In the genomic region with DNA sequence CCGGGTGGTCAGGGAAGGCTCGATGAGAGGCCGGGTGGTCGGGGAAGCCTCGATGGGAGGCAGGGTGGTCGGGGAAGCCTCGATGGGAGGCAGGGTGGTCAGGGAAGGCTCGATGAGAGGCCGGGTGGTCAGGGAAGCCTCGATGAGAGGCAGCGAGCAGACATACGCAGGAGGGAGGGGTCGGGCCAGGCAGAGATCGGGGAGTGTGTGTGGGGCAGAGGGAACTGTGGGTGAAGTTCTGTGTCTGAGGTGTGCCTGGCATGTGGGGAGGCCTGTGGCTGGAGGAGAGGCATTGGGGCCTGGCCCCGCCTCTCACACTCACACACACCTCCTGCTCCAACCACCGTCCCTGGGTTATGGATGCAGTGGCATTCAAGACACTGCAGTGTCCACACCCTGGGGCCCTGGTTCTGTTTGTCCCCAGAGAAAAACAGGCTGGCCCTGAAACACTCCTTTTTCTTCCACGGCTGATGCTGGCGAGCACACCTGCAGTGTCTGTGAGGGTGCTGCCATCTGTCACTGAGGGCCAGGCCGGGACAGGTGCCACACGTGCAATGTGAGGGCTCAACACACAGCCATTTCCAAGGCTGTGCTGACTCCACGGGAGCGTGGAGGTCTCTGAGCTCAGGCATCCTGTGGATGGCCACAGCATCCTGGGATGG, we compare ENCODE assay signal across 21 cellular contexts. TPM values are rescaled to one million over a fixed set of nuclear protein-coding genes. Genes with fewer than 3 reads are reported as not detected.
A peak's percentile ranks its signal among the peaks of the same experiment; 100 is the strongest.
DNase-seq lines count a peak whose midpoint lies in the region; ATAC-seq, FAIRE-seq and TF ChIP-seq lines count a peak whose summit lies in the region.
"Had no signal": no experiment of that assay in that cellular context is flagged by ENCODE, and none has a peak within 500 bp of the region (broad histone marks: within the 10 kb centered on the region; RNA-seq: fewer than 3 reads in every experiment).

No MANE protein-coding gene starts in this region.

- no peaks in the 10 kb centered on the region for H3K79me1 ChIP-seq in neuronal stem cell (ENCODE audit: low read depth, low read length)

- no peak overlapping the region for H2BK12ac ChIP-seq in neuronal stem cell (ENCODE audit: low read length)

- no peaks in the 10 kb centered on the region for H3K9me3 ChIP-seq in Caco-2
- no peaks in the 10 kb centered on the region for H3K9me3 ChIP-seq in K562 (replicated peaks; ENCODE audit: control insufficient read depth, insufficient read depth, low read depth, low read length)
- H3K9me3 ChIP-seq in neuronal stem cell (replicated peaks in 1 of 2; ENCODE audit: control insufficient read depth in 2 of 2, insufficient read depth in 1 of 2, low read depth in 1 of 2, low read length in 2 of 2) = peaks cover 0 to 9% of the 10 kb centered on the region in 2 donors
- no peaks in the 10 kb centered on the region for H3K9me3 ChIP-seq in Karpas-422 (ENCODE audit: low read length)
- H3K9me3 ChIP-seq: BE2C had no signal

- no peak overlapping the region for H3K4me2 ChIP-seq in K562 (ENCODE audit: insufficient read depth, low read length)
- H3K4me2 ChIP-seq in neuronal stem cell (ENCODE audit: insufficient read depth, low read length, poor library complexity, severe bottlenecking) = no peak overlapping the region
- no peak overlapping the region for H3K4me2 ChIP-seq in Karpas-422 (ENCODE audit: low read depth, low read length, poor library complexity, severe bottlenecking)

- H3K36me3 Mint-ChIP-seq in Caco-2 (ENCODE audit: insufficient read depth, unreplicated experiment) = no peaks in the 10 kb centered on the region

- peak overlapping the region; percentile 97 for H2AK5ac ChIP-seq in neuronal stem cell (ENCODE audit: low read depth, low read length)

- H3K4me1 Mint-ChIP-seq in Caco-2 (ENCODE audit: low read depth, unreplicated experiment) = peaks cover 34% of the 10 kb centered on the region

- DNase-seq in Caco-2 (no peak), HTR-8/SVneo (ENCODE audit: insufficient read length, low spot score) (no peak), K562 (ENCODE audit: extremely low read depth in 1 of 4, low spot score in 3 of 4) (peak in 1 of 4 experiments; percentile 3), neuronal stem cell (ENCODE audit: low spot score) (no peak), GM20000 (ENCODE audit: low spot score) (no peak), D341Med (ENCODE audit: low spot score) (no peak), Karpas-422 (no peak)
- DNase-seq: BE2C, DMS79, KG1, NCI-H1092, NCI-H1930, NCI-H345, NCI-H82 had no signal

- H2BK15ac ChIP-seq in neuronal stem cell (ENCODE audit: low read length) = peak overlapping the region; percentile 74

- H3K27me3 ChIP-seq in Caco-2 (replicated peaks; ENCODE audit: control insufficient read depth, insufficient read depth, low read length) (no peaks in the 10 kb centered on the region), K562 (ENCODE audit: control insufficient read depth in 2 of 2, insufficient read depth in 2 of 2, low read length in 2 of 2) (peaks cover 33 to 45% of the 10 kb centered on the region in 2 experiments), neuronal stem cell (ENCODE audit: control insufficient read depth in 3 of 3, insufficient read depth in 3 of 3, low read depth in 1 of 3, low read length in 3 of 3) (no peaks in the 10 kb centered on the region), Karpas-422 (ENCODE audit: low read length) (no peaks in the 10 kb centered on the region)

- H3K4me1 ChIP-seq in Caco-2 (peaks cover 21% of the 10 kb centered on the region), K562 (replicated peaks in 1 of 2; ENCODE audit: control insufficient read depth in 2 of 2, insufficient read depth in 2 of 2, low read length in 2 of 2) (no peaks in the 10 kb centered on the region), neuronal stem cell (ENCODE audit: control insufficient read depth in 2 of 2, insufficient read depth in 1 of 2, low read depth in 1 of 2, low read length in 2 of 2) (peaks cover 26% of the 10 kb centered on the region in 2 donors), Karpas-422 (ENCODE audit: low read length) (no peaks in the 10 kb centered on the region)
- H3K4me1 ChIP-seq: BE2C had no signal

- peaks cover 10% of the 10 kb centered on the region for H3K9me3 Mint-ChIP-seq in Caco-2 (ENCODE audit: unreplicated experiment)

- TF ChIP-seq CTCF in Caco-2 (IDR thresholded peaks at IDR 0.05; ENCODE audit: insufficient read depth in 1 of 2, low read depth in 1 of 2, low read length in 1 of 2, severe bottlenecking in 1 of 2, unreplicated experiment in 1 of 2) (no peak), K562 (IDR thresholded peaks at IDR 0.05 in 2 of 3, conservative IDR thresholded peaks at IDR 0.05 in 1 of 3; ENCODE audit: insufficient read depth in 2 of 3, low read depth in 1 of 3, low read length in 3 of 3) (no peak), GM20000 (IDR thresholded peaks at IDR 0.05; ENCODE audit: extremely low read depth, missing control alignments) (no peak)

- H4K20me1 ChIP-seq in K562 (replicated peaks; ENCODE audit: control insufficient read depth, insufficient read depth, low read length) (peaks cover 6% of the 10 kb centered on the region), Karpas-422 (ENCODE audit: insufficient read depth, low read depth, low read length) (no peaks in the 10 kb centered on the region)

- H3K23ac ChIP-seq in neuronal stem cell (ENCODE audit: low read depth, low read length, poor library complexity) = peak overlapping the region; percentile 82

- no peaks in the 10 kb centered on the region for H3K9me1 ChIP-seq in K562 (ENCODE audit: control insufficient read depth, insufficient read depth, low read length)

- peaks cover 5% of the 10 kb centered on the region for H3K27me3 Mint-ChIP-seq in Caco-2 (ENCODE audit: insufficient read depth, unreplicated experiment)

- H3K36me3 ChIP-seq in Caco-2 (ENCODE audit: control insufficient read depth, insufficient read depth, low read length) = no peaks in the 10 kb centered on the region
- H3K36me3 ChIP-seq in K562 (ENCODE audit: control insufficient read depth, insufficient read depth, low read length) = no peaks in the 10 kb centered on the region
- H3K36me3 ChIP-seq in neuronal stem cell (replicated peaks in 1 of 2; ENCODE audit: control insufficient read depth in 2 of 2, insufficient read depth in 2 of 2, low read length in 2 of 2) = no peaks in the 10 kb centered on the region
- H3K36me3 ChIP-seq in Karpas-422 (ENCODE audit: insufficient read depth, low read length) = no peaks in the 10 kb centered on the region
- H3K36me3 ChIP-seq: BE2C had no signal

- H3K18ac ChIP-seq in neuronal stem cell (ENCODE audit: low read length) = peak overlapping the region; percentile 95

- H3K9ac ChIP-seq in K562 (ENCODE audit: insufficient read depth in 1 of 2, low read depth in 2 of 2, low read length in 2 of 2) = no peak overlapping the region
- H3K9ac ChIP-seq in neuronal stem cell (ENCODE audit: low read depth, low read length, poor library complexity) = peak overlapping the region; percentile 79
- H3K9ac ChIP-seq in Karpas-422 (ENCODE audit: low read length) = no peak overlapping the region

- H3K79me2 ChIP-seq in K562 (ENCODE audit: control insufficient read depth, insufficient read depth, low read length) = no peaks in the 10 kb centered on the region
- H3K79me2 ChIP-seq in Karpas-422 (ENCODE audit: low read length) = no peaks in the 10 kb centered on the region

- H3K4me3 Mint-ChIP-seq in Caco-2 (ENCODE audit: unreplicated experiment) = peak overlapping the region; percentile 18

- H4K8ac ChIP-seq in neuronal stem cell (ENCODE audit: low read depth, low read length) = no peak overlapping the region

- H2AFZ ChIP-seq in K562 (ENCODE audit: low read depth, low read length) (no peak overlapping the region), neuronal stem cell (ENCODE audit: low read length) (no peak overlapping the region), Karpas-422 (ENCODE audit: low read length) (no peak overlapping the region)

- no TSS peak for BruUV-seq in Caco-2 (replicated peaks; lab: Mats Ljungman, UMichigan)
- BruUV-seq in K562 (replicated peaks; lab: Mats Ljungman, UMichigan) = no TSS peak

- peak overlapping the region; percentile 96 for H3K4ac ChIP-seq in neuronal stem cell (ENCODE audit: low read length)

- intact Hi-C loops in Caco-2 (cut with micrococcal nuclease; ENCODE audit: unreplicated experiment) (no loop called here), K562 (cut with micrococcal nuclease) (no loop called here)

- CTCF ChIA-PET in Caco-2 (lab: Charles Lee) = no interaction called here
- CTCF ChIA-PET in K562 (lab: Yijun Ruan, JAX; ENCODE audit: low intra/inter-chr PET ratio) = no interaction called here

- ATAC-seq in K562 = peak; percentile 44
- ATAC-seq: GM12878, HCT116 had no signal

- no peaks in the 10 kb centered on the region for H3K9me2 ChIP-seq in Karpas-422 (replicated peaks; ENCODE audit: insufficient read depth, low read length)

- peak overlapping the region; percentile 86 for H3K27ac Mint-ChIP-seq in Caco-2 (ENCODE audit: unreplicated experiment)

- POLR2A ChIA-PET in Caco-2 (lab: Charles Lee) = no interaction called here
- POLR2A ChIA-PET in K562 (lab: Yijun Ruan, JAX) = no interaction called here

- no peak for TF ChIP-seq RAD21 in K562 (CRISPR knock-in tag; conservative IDR thresholded peaks at IDR 0.05 in 1 of 2, IDR thresholded peaks at IDR 0.05 in 1 of 2)

- peak overlapping the region; percentile 62 for H4K91ac ChIP-seq in neuronal stem cell (ENCODE audit: low read depth, low read length, poor library complexity)

- 2% methylated on average over 15 of the region's 22 CpGs for WGBS in K562 (ENCODE audit: insufficient coverage, low coverage, missing lambda C conversion rate)
- no CpG with 5 or more reads among the region's 22 CpGs for WGBS in neuronal stem cell (ENCODE audit: extremely low coverage in 2 of 2, insufficient read length in 2 of 2, insufficient replicate concordance in 1 of 2), 2 donors

- no peak for TF ChIP-seq POLR2A in K562 (conservative IDR thresholded peaks at IDR 0.05)

- TF ChIP-seq EP300 in K562 (IDR thresholded peaks at IDR 0.05; ENCODE audit: low read length) = no peak

- H3K14ac ChIP-seq in neuronal stem cell (ENCODE audit: low read length) = no peak overlapping the region

- FAIRE-seq in HTR-8/SVneo (lab: Jason Lieb, UNC) = peak; percentile 20
- no peak for FAIRE-seq in K562 (lab: Jason Lieb, UNC)
- FAIRE-seq: GM12878, GM18507, RCC 7860 had no signal

- peak overlapping the region; percentile 88 for H2BK5ac ChIP-seq in neuronal stem cell (ENCODE audit: low read length)

- H3K4me3 ChIP-seq in Caco-2 (ENCODE audit: low read depth, low read length) = no peak overlapping the region
- H3K4me3 ChIP-seq in K562 = no peak overlapping the region
- peak overlapping the region in 1 of 2 donors; percentile 8 for H3K4me3 ChIP-seq in neuronal stem cell (ENCODE audit: low read length in 2 of 2)
- no peak overlapping the region for H3K4me3 ChIP-seq in Karpas-422 (ENCODE audit: low read length)
- H3K4me3 ChIP-seq: GM12878 had no signal

- peak overlapping the region; percentile 83 for H2BK120ac ChIP-seq in neuronal stem cell (ENCODE audit: low read depth, low read length)

- in situ Hi-C loops in K562 (cut with MboI) = no loop called here

- H3K27ac ChIP-seq in K562 (ENCODE audit: extremely low read depth, low read depth, low read length) = no peak overlapping the region
- no peak overlapping the region for H3K27ac ChIP-seq in neuronal stem cell (replicated peaks; ENCODE audit: low read length)
- H3K27ac ChIP-seq in Karpas-422 (ENCODE audit: low read length) = no peak overlapping the region
- H3K27ac ChIP-seq: HL-60 had no signal

RNA-seq across cellular contexts. Expression of a gene that starts 6.5 kb away (rescaled TPM):
- total RNA-seq in Caco-2 (2022) (15.0 TPM in 2 replicates), K562 (2014; rRNA removed) (not detected in 2 replicates), K562 (2014; rRNA removed; fragmentation: Illumina TruSeq; extraction: Trizol) (not detected in 2 replicates), K562 (2015; rRNA removed; fragmentation: Illumina TruSeq; extraction: Trizol) (not detected in 2 replicates), K562 (2021) (0.02 and 0.04 TPM in 2 replicates)
- not detected in 2 replicates for total RNA-seq in K562 (2011; cell fraction: chromatin; rRNA removed; ENCODE audit: low replicate concordance)
- not detected in 2 replicates for total RNA-seq in K562 (2011; cell fraction: nucleolus; rRNA removed)
- not detected in 2 replicates for total RNA-seq in K562 (2011; cell fraction: nucleoplasm; rRNA removed)
- polyA plus RNA-seq in K562 (2011; rRNA removed) (not detected in 2 replicates), K562 (2014; fragmentation: Illumina TruSeq; extraction: Trizol) (not detected in 2 replicates), K562 (2014; fragmentation: Nextera tagmentation; extraction: Ambion mirVana) (not detected), K562 (2014; rRNA removed) (not detected in 2 replicates)
- not detected in 2 replicates for polyA plus RNA-seq in K562 (2011; cell fraction: cytosol; rRNA removed)
- not detected in 2 replicates for polyA plus RNA-seq in K562 (2011; cell fraction: nucleus; rRNA removed)
- polyA plus RNA-seq in K562 (2012) = 0.01 TPM in 2 replicates
- polyA minus RNA-seq in K562 (2011; rRNA and poly(A)+ RNA removed) = not detected in 2 replicates
- not detected in 2 replicates for polyA minus RNA-seq in K562 (2011; cell fraction: cytosol; rRNA and poly(A)+ RNA removed)
- not detected in 2 replicates for polyA minus RNA-seq in K562 (2011; cell fraction: nucleus; rRNA and poly(A)+ RNA removed)
- polyA plus RNA-seq in neuronal stem cell (2013, experiment 1 of 2) = 46.5 TPM
- 48.4 TPM for polyA plus RNA-seq in neuronal stem cell (2013, experiment 2 of 2)
- not detected in 2 replicates for total RNA-seq in Karpas-422 (2014; rRNA removed; shearing (Covaris generic); ENCODE audit: low replicate concordance)
- total RNA-seq: MCF 10A; T-helper 2 cell treated with Interferon-gamma antibody and Interleukin-4, amounts not matched to agents 100 ng/mL and 5 ng/mL, for 36 hours had no signal

Comparison
In these comparisons a context has a peak if more than half of its experiments do, and no peak if none do; other contexts are left out.
1. RNA of a gene that starts 6.5 kb away (total RNA-seq): 15.0 TPM in Caco-2; 0.02 to 0.04 TPM in K562 and not detected in Karpas-422; every median in the first group is over 10 times any median in the second.